Comparison of ENCODE assay signal across 12 cellular contexts in the genomic region with DNA sequence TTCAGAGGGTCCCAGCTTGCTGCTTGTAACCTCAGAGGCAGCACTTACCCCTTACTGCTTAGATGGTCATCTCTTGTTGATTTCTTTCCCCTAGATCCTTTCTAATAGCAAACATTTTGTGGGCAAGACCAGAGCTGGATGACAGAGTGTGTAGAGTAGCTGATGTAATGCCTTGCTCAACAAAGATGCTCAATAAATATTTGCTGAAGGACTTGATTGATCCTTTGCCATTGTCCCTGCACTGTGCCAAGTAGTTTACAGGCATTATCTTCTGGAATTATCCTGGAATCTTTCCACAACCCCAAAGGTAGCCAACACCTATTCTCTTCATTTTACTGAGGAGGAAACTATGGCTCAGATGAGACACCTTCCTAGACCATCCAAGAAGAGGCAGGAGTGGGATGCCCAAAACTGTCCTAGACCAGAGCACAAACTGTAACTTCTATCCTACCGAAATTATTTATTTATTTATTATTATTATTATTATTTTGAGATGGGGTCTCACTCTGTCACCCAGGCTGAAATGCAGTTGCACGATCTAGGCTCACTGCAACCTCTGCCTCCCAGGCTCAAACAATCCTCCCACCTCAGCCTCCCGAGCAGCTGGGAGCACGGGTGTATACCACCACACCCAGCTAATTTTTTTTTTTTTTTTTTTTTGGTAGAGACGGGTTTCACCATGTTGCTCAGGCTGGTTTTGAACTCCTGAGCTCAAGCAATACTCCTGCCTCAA. TPM values are rescaled to one million over a fixed set of nuclear protein-coding genes. Genes with fewer than 3 reads are reported as not detected.
DNase-seq lines count a peak whose midpoint lies in the region; ATAC-seq and TF ChIP-seq lines count a peak whose summit lies in the region.
"Had no signal": no experiment of that assay in that cellular context is flagged by ENCODE, and none has a peak within 500 bp of the region (broad histone marks: within the 10 kb centered on the region; RNA-seq: fewer than 3 reads in every experiment).

No MANE protein-coding gene starts in this region.

- H2AFZ ChIP-seq in SU-DHL-6 (ENCODE audit: low read depth, low read length, severe bottlenecking) (no peak overlapping the region), hepatocyte (no peak overlapping the region)

- no peak for ATAC-seq in activated naive CD4-positive, alpha-beta T cell treated with anti-CD3 and anti-CD28 coated beads, Interleukin-2, amount 50 U/mL, for 72 hours
- ATAC-seq in stimulated activated memory B cell treated with anti-CD40 and anti-IgM and Interleukin-4, amounts not matched to agents 10 μg/mL and 1 μg/mL and 100 μg/mL, for 72 hours: no peak
- ATAC-seq in GM21619 (IDR thresholded peaks at IDR 0.05; ENCODE audit: unreplicated experiment) (no peak), GM21447 (IDR thresholded peaks at IDR 0.05; ENCODE audit: unreplicated experiment) (no peak)
- ATAC-seq: Panc1 had no signal

- H3K27ac Mint-ChIP-seq in activated naive CD4-positive, alpha-beta T cell treated with anti-CD3 and anti-CD28 coated beads for 36 hours: no peak overlapping the region
- peak overlapping the region in 1 of 2 donors; percentile 96 for H3K27ac Mint-ChIP-seq in activated naive CD4-positive, alpha-beta T cell treated with anti-CD3 and anti-CD28 coated beads, Interleukin-2, amount 50 U/mL, for 72 hours
- peak overlapping the region; percentile 99 for H3K27ac Mint-ChIP-seq in stimulated activated memory B cell treated with anti-CD40 and anti-IgM and Interleukin-4, amounts not matched to agents 10 μg/mL and 1 μg/mL and 100 μg/mL, for 72 hours

- peaks cover 12% of the 10 kb centered on the region for H3K4me1 ChIP-seq in hepatocyte (ENCODE audit: insufficient read depth)

- peaks cover 21% of the 10 kb centered on the region for H3K79me2 ChIP-seq in SU-DHL-6 (ENCODE audit: insufficient read depth, low read length)
- peaks cover 38% of the 10 kb centered on the region for H3K79me2 ChIP-seq in hepatocyte

- H3K36me3 Mint-ChIP-seq in activated naive CD4-positive, alpha-beta T cell treated with anti-CD3 and anti-CD28 coated beads for 36 hours (ENCODE audit: low read depth): peaks cover 15% of the 10 kb centered on the region
- H3K36me3 Mint-ChIP-seq in activated naive CD4-positive, alpha-beta T cell treated with anti-CD3 and anti-CD28 coated beads, Interleukin-2, amount 50 U/mL, for 72 hours: peaks cover 0 to 15% of the 10 kb centered on the region in 2 donors
- H3K36me3 Mint-ChIP-seq in stimulated activated memory B cell treated with anti-CD40 and anti-IgM and Interleukin-4, amounts not matched to agents 10 μg/mL and 1 μg/mL and 100 μg/mL, for 72 hours: peaks cover 51% of the 10 kb centered on the region

- H3K9me3 ChIP-seq in SU-DHL-6 (ENCODE audit: insufficient read depth, low read length) (no peaks in the 10 kb centered on the region), hepatocyte (ENCODE audit: low read depth) (no peaks in the 10 kb centered on the region)
- H3K9me3 ChIP-seq: transverse colon had no signal

- CTCF ChIA-PET in activated naive CD4-positive, alpha-beta T cell treated with anti-CD3 and anti-CD28 coated beads for 36 hours (lab: Charles Lee): interaction anchor here (0.7 to 1.4 kb wide), 5 partner anchors 16 to 139 kb away, joined by 4 to 5 read pairs (median 4); no protein-coding TSS in a partner anchor

- TF ChIP-seq CTCF in SU-DHL-6 (IDR thresholded peaks at IDR 0.05; ENCODE audit: insufficient read depth, low read length, poor library complexity, severe bottlenecking): no peak
- TF ChIP-seq CTCF in hepatocyte (IDR thresholded peaks at IDR 0.05; ENCODE audit: poor library complexity): no peak

- H3F3A ChIP-seq in SU-DHL-6 (ENCODE audit: insufficient read depth): no peaks in the 10 kb centered on the region

- DNase-seq in activated naive CD4-positive, alpha-beta T cell treated with anti-CD3 and anti-CD28 coated beads for 36 hours: no peak
- DNase-seq in activated naive CD4-positive, alpha-beta T cell treated with anti-CD3 and anti-CD28 coated beads, Interleukin-2, amount 50 U/mL, for 72 hours (ENCODE audit: low spot score in 2 of 2): no peak
- no peak for DNase-seq in hepatocyte (ENCODE audit: low spot score)
- no peak for DNase-seq in stimulated activated CD4-positive, alpha-beta T cell treated with anti-CD3 and anti-CD28 coated beads, Interleukin-2, amount 100 ng/mL, for 48 hours
- DNase-seq: activated CD4-positive, alpha-beta T cell treated with anti-CD3 and anti-CD28 coated beads for 1 hour; NCI-H187; transverse colon had no signal

- no peaks in the 10 kb centered on the region for H3K9me3 Mint-ChIP-seq in activated naive CD4-positive, alpha-beta T cell treated with anti-CD3 and anti-CD28 coated beads for 36 hours
- no peaks in the 10 kb centered on the region for H3K9me3 Mint-ChIP-seq in activated naive CD4-positive, alpha-beta T cell treated with anti-CD3 and anti-CD28 coated beads, Interleukin-2, amount 50 U/mL, for 72 hours
- no peaks in the 10 kb centered on the region for H3K9me3 Mint-ChIP-seq in stimulated activated memory B cell treated with anti-CD40 and anti-IgM and Interleukin-4, amounts not matched to agents 10 μg/mL and 1 μg/mL and 100 μg/mL, for 72 hours

- peaks cover 11% of the 10 kb centered on the region; the same call in 1 of the 2 replicates for H3K36me3 ChIP-seq in SU-DHL-6 (ENCODE audit: low read length)
- H3K36me3 ChIP-seq in hepatocyte (replicated peaks; ENCODE audit: insufficient read depth, low read depth): no peaks in the 10 kb centered on the region

- no peaks in the 10 kb centered on the region for H4K20me1 ChIP-seq in SU-DHL-6 (ENCODE audit: low read depth, low read length)
- H4K20me1 ChIP-seq in hepatocyte (ENCODE audit: insufficient read depth, poor library complexity, severe bottlenecking): no peaks in the 10 kb centered on the region

- H3K4me2 ChIP-seq in SU-DHL-6 (ENCODE audit: low read depth, low read length, poor library complexity, severe bottlenecking): peak overlapping the region; percentile 96
- peak overlapping the region; percentile 79 for H3K4me2 ChIP-seq in hepatocyte

- peaks cover 23% of the 10 kb centered on the region for H3K4me1 Mint-ChIP-seq in activated naive CD4-positive, alpha-beta T cell treated with anti-CD3 and anti-CD28 coated beads for 36 hours (ENCODE audit: low read depth)
- peaks cover 32% of the 10 kb centered on the region for H3K4me1 Mint-ChIP-seq in stimulated activated memory B cell treated with anti-CD40 and anti-IgM and Interleukin-4, amounts not matched to agents 10 μg/mL and 1 μg/mL and 100 μg/mL, for 72 hours

- H3K9ac ChIP-seq in SU-DHL-6 (ENCODE audit: low read length): peak overlapping the region; percentile 72; the same call in 1 of the 2 replicates

- H3K4me3 ChIP-seq in SU-DHL-6 (ENCODE audit: insufficient read depth, low read length, poor library complexity, severe bottlenecking) (no peak overlapping the region), hepatocyte (no peak overlapping the region)

- H3K9me2 ChIP-seq in SU-DHL-6 (replicated peaks; ENCODE audit: insufficient read depth, low read length) (no peaks in the 10 kb centered on the region), hepatocyte (replicated peaks; ENCODE audit: insufficient read depth) (no peaks in the 10 kb centered on the region)

- intact Hi-C loops in activated naive CD4-positive, alpha-beta T cell treated with anti-CD3 and anti-CD28 coated beads for 36 hours (cut with micrococcal nuclease): loop anchor here (2.0 to 10.0 kb wide), 5 partner anchors 137 to 1010 kb away; a partner anchor contains a TSS

- H3K27me3 ChIP-seq in SU-DHL-6 (ENCODE audit: low read length): no peaks in the 10 kb centered on the region
- no peaks in the 10 kb centered on the region for H3K27me3 ChIP-seq in hepatocyte
- H3K27me3 ChIP-seq: transverse colon had no signal

- WGBS in hepatocyte (ENCODE audit: low lambda C conversion rate, missing lambda C conversion rate): 94% methylated on average over 5 of the region's 5 CpGs

- peak overlapping the region; percentile 75; the same call in 1 of the 2 replicates for H3K27ac ChIP-seq in SU-DHL-6 (ENCODE audit: low read depth, low read length)
- peak overlapping the region; percentile 87 for H3K27ac ChIP-seq in hepatocyte

- H3K27me3 Mint-ChIP-seq in activated naive CD4-positive, alpha-beta T cell treated with anti-CD3 and anti-CD28 coated beads for 36 hours (ENCODE audit: low read depth): no peaks in the 10 kb centered on the region
- H3K27me3 Mint-ChIP-seq in stimulated activated memory B cell treated with anti-CD40 and anti-IgM and Interleukin-4, amounts not matched to agents 10 μg/mL and 1 μg/mL and 100 μg/mL, for 72 hours: no peaks in the 10 kb centered on the region

- peak overlapping the region; percentile 92 for H3K4me3 Mint-ChIP-seq in activated naive CD4-positive, alpha-beta T cell treated with anti-CD3 and anti-CD28 coated beads for 36 hours
- H3K4me3 Mint-ChIP-seq in stimulated activated memory B cell treated with anti-CD40 and anti-IgM and Interleukin-4, amounts not matched to agents 10 μg/mL and 1 μg/mL and 100 μg/mL, for 72 hours: peak overlapping the region; percentile 97

RNA-seq across cellular contexts. Expression of a gene that starts 1.4 kb away (rescaled TPM):
- 10 to 100 TPM; 43.8 to 44.9 TPM for total RNA-seq in activated naive CD4-positive, alpha-beta T cell treated with anti-CD3 and anti-CD28 coated beads for 36 hours
- total RNA-seq in activated naive CD4-positive, alpha-beta T cell treated with anti-CD3 and anti-CD28 coated beads, Interleukin-2, amount 50 U/mL, for 72 hours: 10 to 100 TPM; 27.4 to 29.5 TPM
- 46.6 and 66.6 TPM in 2 replicates for total RNA-seq in hepatocyte
- polyA plus RNA-seq in hepatocyte: 80.6 and 80.8 TPM in 2 replicates

RNA-seq across cellular contexts. Expression of a gene that starts 1.7 kb away (rescaled TPM):
- 10 to 100 TPM; 19.8 to 20.2 TPM for total RNA-seq in activated naive CD4-positive, alpha-beta T cell treated with anti-CD3 and anti-CD28 coated beads for 36 hours
- total RNA-seq in activated naive CD4-positive, alpha-beta T cell treated with anti-CD3 and anti-CD28 coated beads, Interleukin-2, amount 50 U/mL, for 72 hours: 10 to 100 TPM; 13.3 to 20.7 TPM
- 32.8 and 34.3 TPM in 2 replicates for total RNA-seq in hepatocyte
- 16.0 and 18.3 TPM in 2 replicates for polyA plus RNA-seq in hepatocyte
